ENCODE assay signal across 7 cellular contexts in genomic region chr14:32661216-32661615, GRCh38.
"Had no signal": no experiment of that assay in that cellular context is flagged by ENCODE, and none has a peak within 500 bp of the region (broad histone marks: within the 10 kb centered on the region; RNA-seq: fewer than 3 reads in every experiment).

No MANE protein-coding gene starts in this region.

- DNase-seq: GOT3, H7, HFFc6 had no signal

- H3K27ac ChIP-seq: HL-60 had no signal

- H3K4me3 ChIP-seq: HAP-1 had no signal

- H3K9me3 ChIP-seq: HAP-1 had no signal

- ATAC-seq: HCT116, HepG2 had no signal

- H3K36me3 ChIP-seq: HAP-1 had no signal
